Comparison of ENCODE assay signal across 14 cellular contexts in genomic region chr1:161080391-161081150, GRCh38. TPM values are rescaled to one million over a fixed set of nuclear protein-coding genes. Genes with fewer than 3 reads are reported as not detected.
DNase-seq lines count a peak whose midpoint lies in the region; ATAC-seq and TF ChIP-seq lines count a peak whose summit lies in the region.
"Had no signal": no experiment of that assay in that cellular context is flagged by ENCODE, and none has a peak within 500 bp of the region (broad histone marks: within the 10 kb centered on the region; RNA-seq: fewer than 3 reads in every experiment).

No MANE protein-coding gene starts in this region.

- H3K9ac ChIP-seq in HCT116 (ENCODE audit: low read length), result no peak overlapping the region

- H3K27ac ChIP-seq in HCT116 (ENCODE audit: low read depth, low read length), result no peak overlapping the region
- H3K27ac ChIP-seq: C4-2B, SK-N-MC had no signal

- H4K20me1 ChIP-seq in HCT116 (ENCODE audit: insufficient read depth), result no peaks in the 10 kb centered on the region

- no peak overlapping the region for H2AFZ ChIP-seq in HCT116 (ENCODE audit: low read depth, low read length, poor library complexity, severe bottlenecking)

- peak overlapping the region; percentile 73 for H3K4me2 ChIP-seq in HCT116 (ENCODE audit: low read length)

- H3K4me1 ChIP-seq in HCT116 (ENCODE audit: control insufficient read depth in 1 of 2, insufficient read depth in 2 of 2, low read length in 2 of 2) (peaks cover 34 to 66% of the 10 kb centered on the region in 2 experiments), Caco-2 (peaks cover 43% of the 10 kb centered on the region)

- peak overlapping the region; percentile 7 for H3K27ac Mint-ChIP-seq in stimulated activated effector memory CD8-positive, alpha-beta T cell treated with anti-CD3 and anti-CD28 coated beads, Interleukin-12 subunit alpha, Interleukin-12 subunit beta, amount 100 ng/mL, for 72 hours
- no peak overlapping the region for H3K27ac Mint-ChIP-seq in Caco-2 (ENCODE audit: unreplicated experiment)

- TF ChIP-seq RAD21 in HCT116 (IDR thresholded peaks at IDR 0.05; ENCODE audit: low read depth), result no peak

- no peaks in the 10 kb centered on the region for H3K4me1 Mint-ChIP-seq in stimulated activated effector memory CD8-positive, alpha-beta T cell treated with anti-CD3 and anti-CD28 coated beads, Interleukin-12 subunit alpha, Interleukin-12 subunit beta, amount 100 ng/mL, for 72 hours
- peaks cover 37% of the 10 kb centered on the region for H3K4me1 Mint-ChIP-seq in Caco-2 (ENCODE audit: low read depth, unreplicated experiment)
- H3K4me1 Mint-ChIP-seq: naive B cell had no signal

- TF ChIP-seq POLR2A in HCT116 (IDR thresholded peaks at IDR 0.05; ENCODE audit: borderline replicate concordance, extremely low read depth, insufficient read depth, insufficient read length), result no peak

- DNase-seq in HCT116 (ENCODE audit: low read depth, low spot score), result no peak
- peak; percentile 20 for DNase-seq in astrocyte of the hippocampus (ENCODE audit: low read depth, low spot score)
- DNase-seq in fibroblast of the aortic adventitia (ENCODE audit: low read depth), result peak; percentile 35
- DNase-seq in stimulated activated effector memory CD8-positive, alpha-beta T cell treated with anti-CD3 and anti-CD28 coated beads, Interleukin-12 subunit alpha, Interleukin-12 subunit beta, amount 100 ng/mL, for 72 hours (ENCODE audit: low spot score in 2 of 2), result no peak
- no peak for DNase-seq in anterior cingulate cortex (lab: John Stamatoyannopoulos, UW)
- DNase-seq in Caco-2, result no peak
- DNase-seq: activated CD8-positive, alpha-beta memory T cell treated with anti-CD3 and anti-CD28 coated beads for 24 hours; activated gamma-delta T cell; effector memory CD4-positive, alpha-beta T cell; naive B cell had no signal

- ATAC-seq in HCT116, result no peak
- no peak for ATAC-seq in stimulated activated effector memory CD8-positive, alpha-beta T cell treated with anti-CD3 and anti-CD28 coated beads, Interleukin-12 subunit alpha, Interleukin-12 subunit beta, amount 100 ng/mL, for 72 hours
- no peak for ATAC-seq in GM19395 (IDR thresholded peaks at IDR 0.05; ENCODE audit: unreplicated experiment)

- H3K4me3 ChIP-seq in HCT116 (replicated peaks in 1 of 2; ENCODE audit: low read depth in 1 of 2, low read length in 2 of 2), result no peak overlapping the region
- H3K4me3 ChIP-seq in fibroblast of the aortic adventitia (ENCODE audit: low read depth, low read length), result no peak overlapping the region
- H3K4me3 ChIP-seq in Caco-2 (ENCODE audit: low read depth, low read length), result no peak overlapping the region
- H3K4me3 ChIP-seq: SK-N-MC had no signal

- no peaks in the 10 kb centered on the region for H3K36me3 Mint-ChIP-seq in stimulated activated effector memory CD8-positive, alpha-beta T cell treated with anti-CD3 and anti-CD28 coated beads, Interleukin-12 subunit alpha, Interleukin-12 subunit beta, amount 100 ng/mL, for 72 hours
- peaks cover 7% of the 10 kb centered on the region for H3K36me3 Mint-ChIP-seq in Caco-2 (ENCODE audit: insufficient read depth, unreplicated experiment)
- H3K36me3 Mint-ChIP-seq: naive B cell had no signal

- POLR2A ChIA-PET in HCT116 (lab: Charles Lee), result interaction anchor here (1.2 kb wide), 1 partner anchor 31 kb away, joined by 3 read pairs; no protein-coding TSS in a partner anchor
- POLR2A ChIA-PET in Caco-2 (lab: Charles Lee), result no interaction called here

- no peaks in the 10 kb centered on the region for H3K9me3 Mint-ChIP-seq in stimulated activated effector memory CD8-positive, alpha-beta T cell treated with anti-CD3 and anti-CD28 coated beads, Interleukin-12 subunit alpha, Interleukin-12 subunit beta, amount 100 ng/mL, for 72 hours
- H3K9me3 Mint-ChIP-seq in Caco-2 (ENCODE audit: unreplicated experiment), result no peaks in the 10 kb centered on the region
- H3K9me3 Mint-ChIP-seq: naive B cell had no signal

- no TSS peak for BruUV-seq in HCT116 (replicated peaks; lab: Mats Ljungman, UMichigan)
- BruUV-seq in Caco-2 (replicated peaks; lab: Mats Ljungman, UMichigan), result no TSS peak

- no peaks in the 10 kb centered on the region for H3K27me3 ChIP-seq in HCT116 (ENCODE audit: insufficient read depth, low read length)
- no peaks in the 10 kb centered on the region for H3K27me3 ChIP-seq in Caco-2 (replicated peaks; ENCODE audit: control insufficient read depth, insufficient read depth, low read length)

- TF ChIP-seq CTCF in HCT116 (IDR thresholded peaks at IDR 0.05 in 2 of 3, conservative IDR thresholded peaks at IDR 0.05 in 1 of 3; ENCODE audit: borderline replicate concordance in 1 of 3, insufficient read depth in 1 of 3, low read depth in 2 of 3, low read length in 2 of 3) (no peak), fibroblast of the aortic adventitia (IDR thresholded peaks at IDR 0.05; ENCODE audit: insufficient read depth, low read length) (no peak), Caco-2 (IDR thresholded peaks at IDR 0.05; ENCODE audit: insufficient read depth in 1 of 2, low read depth in 1 of 2, low read length in 1 of 2, severe bottlenecking in 1 of 2, unreplicated experiment in 1 of 2) (no peak)

- RAD21 ChIA-PET in HCT116 (lab: Charles Lee; ENCODE audit: low non-redundant PET in 1 of 2, low total read pairs in 2 of 2, uncharacterized antibody in 2 of 2, unreplicated experiment in 2 of 2), result no interaction called here

- CTCF ChIA-PET in HCT116 (lab: Charles Lee) (no interaction called here), Caco-2 (lab: Charles Lee) (interaction anchor here (1.2 kb wide), 1 partner anchor 13 kb away, joined by 6 read pairs; no protein-coding TSS in a partner anchor)

- H3K9me3 ChIP-seq in HCT116 (ENCODE audit: control insufficient read depth in 1 of 2, insufficient read depth in 1 of 2, low read depth in 1 of 2, low read length in 2 of 2), result no peaks in the 10 kb centered on the region
- no peaks in the 10 kb centered on the region for H3K9me3 ChIP-seq in Caco-2

- intact Hi-C loops in HCT116 (cut with micrococcal nuclease) (no loop called here), Caco-2 (cut with micrococcal nuclease; ENCODE audit: unreplicated experiment) (no loop called here)

- no peak overlapping the region for H3K4me3 Mint-ChIP-seq in stimulated activated effector memory CD8-positive, alpha-beta T cell treated with anti-CD3 and anti-CD28 coated beads, Interleukin-12 subunit alpha, Interleukin-12 subunit beta, amount 100 ng/mL, for 72 hours
- no peak overlapping the region for H3K4me3 Mint-ChIP-seq in Caco-2 (ENCODE audit: unreplicated experiment)
- H3K4me3 Mint-ChIP-seq: naive B cell had no signal

- no peaks in the 10 kb centered on the region for H3K36me3 ChIP-seq in HCT116 (ENCODE audit: control insufficient read depth in 1 of 2, insufficient read depth in 2 of 2, low read length in 2 of 2)
- no peaks in the 10 kb centered on the region for H3K36me3 ChIP-seq in Caco-2 (ENCODE audit: control insufficient read depth, insufficient read depth, low read length)

- no peaks in the 10 kb centered on the region for H3K27me3 Mint-ChIP-seq in Caco-2 (ENCODE audit: insufficient read depth, unreplicated experiment)

- no peaks in the 10 kb centered on the region for H3K79me2 ChIP-seq in HCT116 (ENCODE audit: insufficient read depth, low read length)

- no peaks in the 10 kb centered on the region for H3K9me2 ChIP-seq in HCT116 (ENCODE audit: insufficient read depth)

TF ChIP-seq in HCT116, 20 proteins besides CTCF, POLR2A, EP300 and RAD21:
- TF ChIP-seq ZFX (IDR thresholded peaks at IDR 0.05) (0 out of 2 replicates have a peak, but pooled peaks have one; percentile 13), SIN3A (IDR thresholded peaks at IDR 0.05; ENCODE audit: low read depth) (no peak)

RNA-seq across cellular contexts. Expression of gene NECTIN4, which starts 8.8 kb away (rescaled TPM):
- total RNA-seq in HCT116 (2021; ENCODE audit: unreplicated experiment) (3.3 TPM), fibroblast of the aortic adventitia (ENCODE audit: low replicate concordance) (not detected in 2 replicates), Caco-2 (2022) (0.20 and 0.74 TPM in 2 replicates)
- polyA plus RNA-seq in HCT116 (2012), result 4.5 and 7.0 TPM in 2 replicates

RNA-seq across cellular contexts. Expression of gene ARHGAP30, which starts 10.9 kb away (rescaled TPM):
- total RNA-seq in HCT116 (2021; ENCODE audit: unreplicated experiment) (0.39 TPM), fibroblast of the aortic adventitia (ENCODE audit: low replicate concordance) (not detected in 2 replicates), Caco-2 (2022) (not detected in 2 replicates)
- polyA plus RNA-seq in HCT116 (2012), result 0.34 and 0.36 TPM in 2 replicates
- total RNA-seq: renal cortical epithelial cell had no signal

RNA-seq across cellular contexts. Expression of gene KLHDC9, which starts 17.6 kb away (rescaled TPM):
- 1.4 TPM for total RNA-seq in HCT116 (2021; ENCODE audit: unreplicated experiment)
- polyA plus RNA-seq in HCT116 (2012), result 0.75 and 1.4 TPM in 2 replicates
- 0.90 and 1.8 TPM in 2 replicates for total RNA-seq in fibroblast of the aortic adventitia (ENCODE audit: low replicate concordance)
- 2.0 and 2.2 TPM in 2 replicates for total RNA-seq in Caco-2 (2022)

RNA-seq across cellular contexts. Expression of gene USF1, which starts 34.8 kb away (rescaled TPM):
- total RNA-seq in HCT116 (2021; ENCODE audit: unreplicated experiment) (48.0 TPM), fibroblast of the aortic adventitia (ENCODE audit: low replicate concordance) (23.5 and 36.2 TPM in 2 replicates), Caco-2 (2022) (49.7 and 52.7 TPM in 2 replicates)
- polyA plus RNA-seq in HCT116 (2012), result 49.1 and 61.6 TPM in 2 replicates

RNA-seq across cellular contexts. Expression of gene PFDN2, which starts 37.3 kb away (rescaled TPM):
- total RNA-seq in HCT116 (2021; ENCODE audit: unreplicated experiment), result 179 TPM
- 388 and 441 TPM in 2 replicates for polyA plus RNA-seq in HCT116 (2012)
- total RNA-seq in fibroblast of the aortic adventitia (ENCODE audit: low replicate concordance), result 39.9 and 50.2 TPM in 2 replicates
- 80.0 and 88.0 TPM in 2 replicates for total RNA-seq in Caco-2 (2022)

Comparison
In these comparisons a context has a peak if more than half of its experiments do, and no peak if none do; other contexts are left out.
1. DNase-seq: peak in astrocyte of the hippocampus (single experiment) and fibroblast of the aortic adventitia (single experiment); none in HCT116 (single experiment), stimulated activated effector memory CD8-positive, alpha-beta T cell treated with anti-CD3 and anti-CD28 coated beads, Interleukin-12 subunit alpha, Interleukin-12 subunit beta, amount 100 ng/mL, for 72 hours (0 of 2), anterior cingulate cortex (0 of 58) and Caco-2 (0 of 2).